19 cellular contexts compared by ENCODE assay signal in genomic region chr7:42192072-42192471, GRCh38.
"Had no signal": no experiment of that assay in that cellular context is flagged by ENCODE, and none has a peak within 500 bp of the region (broad histone marks: within the 10 kb centered on the region; RNA-seq: fewer than 3 reads in every experiment).

No MANE protein-coding gene starts in this region.

- H3K9me3 Mint-ChIP-seq: activated CD4-positive, alpha-beta T cell treated with anti-CD3 and anti-CD28 coated beads, Interleukin-2, amount 10 ng/mL, durations not matched to agents 7 days and 5 days; activated naive CD4-positive, alpha-beta T cell treated with anti-CD3 and anti-CD28 coated beads, Interleukin-2, amount 50 U/mL, for 24 hours; brain; central memory CD8-positive, alpha-beta T cell; dendritic cell treated with granulocyte-macrophage colony-stimulating factor and Interleukin-4, amounts not matched to agents 40 ng/mL and 50 ng/mL, for 4 days; memory B cell; stimulated activated memory B cell treated with anti-CD40 and anti-IgM and Interleukin-4, amounts not matched to agents 10 μg/mL and 1 μg/mL and 100 μg/mL, for 72 hours had no signal

- ATAC-seq: heart left ventricle; stimulated activated memory B cell treated with anti-CD40 and anti-IgM and Interleukin-4, amounts not matched to agents 10 μg/mL and 1 μg/mL and 100 μg/mL, for 72 hours; T-helper 17 cell had no signal

- H3K27me3 Mint-ChIP-seq: activated CD4-positive, alpha-beta T cell treated with anti-CD3 and anti-CD28 coated beads, Interleukin-2, amount 10 ng/mL, durations not matched to agents 7 days and 5 days; brain; central memory CD8-positive, alpha-beta T cell; memory B cell; stimulated activated memory B cell treated with anti-CD40 and anti-IgM and Interleukin-4, amounts not matched to agents 10 μg/mL and 1 μg/mL and 100 μg/mL, for 72 hours; T-helper 17 cell had no signal

- H3K9me3 ChIP-seq: heart left ventricle, left lung, spleen, transverse colon had no signal

- DNase-seq: activated CD4-positive, alpha-beta T cell treated with anti-CD3 and anti-CD28 coated beads, Interleukin-2, amount 10 ng/mL, durations not matched to agents 7 days and 5 days; activated CD4-positive, CD25-positive, alpha-beta regulatory T cell; activated T-cell treated with anti-CD3 and anti-CD28 coated beads, Interleukin-2, amount 50 U/mL, for 1 hour; amygdala; erythroblast; heart left ventricle; left lung; spleen; stimulated activated CD4-positive, alpha-beta T cell treated with anti-CD3 and anti-CD28 coated beads, Interleukin-1b, Interleukin-23, amount 100 ng/mL, for 48 hours; T-helper 17 cell; transverse colon had no signal

- H3K27ac ChIP-seq: left lung, spleen, transverse colon had no signal

- H3K4me3 Mint-ChIP-seq: activated CD4-positive, alpha-beta T cell treated with anti-CD3 and anti-CD28 coated beads, Interleukin-2, amount 10 ng/mL, durations not matched to agents 7 days and 5 days; activated naive CD4-positive, alpha-beta T cell treated with anti-CD3 and anti-CD28 coated beads, Interleukin-2, amount 50 U/mL, for 24 hours; central memory CD8-positive, alpha-beta T cell; dendritic cell treated with granulocyte-macrophage colony-stimulating factor and Interleukin-4, amounts not matched to agents 40 ng/mL and 50 ng/mL, for 4 days; memory B cell; stimulated activated memory B cell treated with anti-CD40 and anti-IgM and Interleukin-4, amounts not matched to agents 10 μg/mL and 1 μg/mL and 100 μg/mL, for 72 hours; T-helper 17 cell had no signal

- H3K27ac Mint-ChIP-seq: activated CD4-positive, alpha-beta T cell treated with anti-CD3 and anti-CD28 coated beads, Interleukin-2, amount 10 ng/mL, durations not matched to agents 7 days and 5 days; activated naive CD4-positive, alpha-beta T cell treated with anti-CD3 and anti-CD28 coated beads, Interleukin-2, amount 50 U/mL, for 24 hours; dendritic cell treated with granulocyte-macrophage colony-stimulating factor and Interleukin-4, amounts not matched to agents 40 ng/mL and 50 ng/mL, for 4 days; memory B cell; progenitor cell of endocrine pancreas; stimulated activated memory B cell treated with anti-CD40 and anti-IgM and Interleukin-4, amounts not matched to agents 10 μg/mL and 1 μg/mL and 100 μg/mL, for 72 hours; T-helper 17 cell had no signal

- H3K4me3 ChIP-seq: heart left ventricle, left lung, spleen, transverse colon had no signal

- H3K4me1 Mint-ChIP-seq: central memory CD8-positive, alpha-beta T cell had no signal

- FAIRE-seq: frontal cortex had no signal

- H3K36me3 Mint-ChIP-seq: activated naive CD4-positive, alpha-beta T cell treated with anti-CD3 and anti-CD28 coated beads, Interleukin-2, amount 50 U/mL, for 24 hours; memory B cell; stimulated activated memory B cell treated with anti-CD40 and anti-IgM and Interleukin-4, amounts not matched to agents 10 μg/mL and 1 μg/mL and 100 μg/mL, for 72 hours had no signal

- H3K27me3 ChIP-seq: heart left ventricle, left lung, spleen, transverse colon had no signal

- H3K4me1 ChIP-seq: left lung had no signal

- H3K36me3 ChIP-seq: heart left ventricle, left lung, spleen, transverse colon had no signal
